ENCODE assay signal across 9 cellular contexts in the genomic region with DNA sequence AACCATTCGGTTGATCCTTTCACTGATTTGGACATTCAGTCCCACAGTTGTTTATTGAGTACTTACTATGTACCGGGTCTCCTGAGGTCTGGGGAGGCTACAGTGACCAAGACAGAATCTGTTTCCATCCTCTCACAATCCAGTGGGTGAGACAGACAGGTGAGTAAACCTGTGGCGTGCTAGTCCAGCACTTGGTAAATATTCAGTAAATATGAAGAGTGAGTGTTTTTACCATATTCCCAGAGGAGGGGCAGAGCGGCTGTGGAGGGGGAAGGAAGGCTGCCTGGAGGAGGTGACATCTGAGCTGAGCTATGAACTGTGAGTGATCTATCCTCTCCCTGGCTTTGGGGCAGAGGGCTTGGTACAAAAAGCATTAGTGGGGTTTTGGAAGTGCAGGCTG. TPM values are rescaled to one million over a fixed set of nuclear protein-coding genes. Genes with fewer than 3 reads are reported as not detected.
A peak's percentile ranks its signal among the peaks of the same experiment; 100 is the strongest.
DNase-seq lines count a peak whose midpoint lies in the region; ATAC-seq, FAIRE-seq and TF ChIP-seq lines count a peak whose summit lies in the region.
"Had no signal": no experiment of that assay in that cellular context is flagged by ENCODE, and none has a peak within 500 bp of the region (broad histone marks: within the 10 kb centered on the region; RNA-seq: fewer than 3 reads in every experiment).

No MANE protein-coding gene starts in this region.

- H3K27ac Mint-ChIP-seq in naive thymus-derived CD4-positive, alpha-beta T cell, result peak overlapping the region; percentile 92 to 99 (median 97)

- H3K27me3 ChIP-seq in HepG2 (ENCODE audit: control insufficient read depth in 1 of 2, insufficient read depth in 2 of 2, low read length in 2 of 2) (no peaks in the 10 kb centered on the region), right lobe of liver (no peaks in the 10 kb centered on the region), body of pancreas (no peaks in the 10 kb centered on the region), uterus (no peaks in the 10 kb centered on the region)
- no peaks in the 10 kb centered on the region for H3K27me3 ChIP-seq in naive thymus-derived CD4-positive, alpha-beta T cell (ENCODE audit: control insufficient read depth in 2 of 2, insufficient read depth in 2 of 2, low read length in 2 of 2)

- H3K9me3 Mint-ChIP-seq in naive thymus-derived CD4-positive, alpha-beta T cell, result peaks cover 0 to 8% (median 0%) of the 10 kb centered on the region in 11 donors

- H3K36me3 ChIP-seq in HepG2 (replicated peaks in 1 of 2; ENCODE audit: control insufficient read depth in 1 of 2, insufficient read depth in 2 of 2, low read length in 2 of 2), result no peaks in the 10 kb centered on the region
- no peaks in the 10 kb centered on the region for H3K36me3 ChIP-seq in right lobe of liver
- H3K36me3 ChIP-seq in body of pancreas (replicated peaks in 1 of 2; ENCODE audit: insufficient read depth in 1 of 2, low read depth in 2 of 2), result no peaks in the 10 kb centered on the region
- H3K36me3 ChIP-seq in naive thymus-derived CD4-positive, alpha-beta T cell (ENCODE audit: control insufficient read depth in 2 of 3, insufficient read depth in 3 of 3, low read length in 3 of 3), result no peaks in the 10 kb centered on the region
- H3K36me3 ChIP-seq in uterus, result no peaks in the 10 kb centered on the region

- DNase-seq in HepG2 (ENCODE audit: low spot score), result no peak
- DNase-seq in right lobe of liver, result no peak
- DNase-seq in body of pancreas, result no peak
- DNase-seq in naive thymus-derived CD4-positive, alpha-beta T cell, result peak in 1 of 9 donors; percentile 15
- DNase-seq in uterus, result peak in 1 of 2 donors; percentile 13
- no peak for DNase-seq in hepatic stellate cell (ENCODE audit: low spot score)
- no peak for DNase-seq in DMS153 treated with DMSO at 0.1 percent for 48 hours (lab: John Stamatoyannopoulos, UW; ENCODE audit: unreplicated experiment)

- 32% methylated on average over 4 of the region's 4 CpGs for WGBS in HepG2 (ENCODE audit: low lambda C conversion rate)
- 53% methylated on average over 4 of the region's 4 CpGs for WGBS in right lobe of liver (ENCODE audit: insufficient coverage, low coverage, low lambda C conversion rate, missing lambda C conversion rate)
- 39 to 40% methylated on average over 4 of the region's 4 CpGs for WGBS in body of pancreas, 2 donors

- no peaks in the 10 kb centered on the region for H4K20me1 ChIP-seq in HepG2 (ENCODE audit: insufficient read depth, low read length)

- TF ChIP-seq RAD21 in HepG2 (CRISPR knock-in tag; IDR thresholded peaks at IDR 0.05), result no peak

- H3K27ac ChIP-seq in HepG2 (ENCODE audit: extremely low read length, insufficient read depth, low read length), result no peak overlapping the region
- H3K27ac ChIP-seq in right lobe of liver, result no peak overlapping the region
- H3K27ac ChIP-seq in body of pancreas, result peak overlapping the region in 3 of 4 donors; percentile 7 to 10 (median 7)
- peak overlapping the region; percentile 71 for H3K27ac ChIP-seq in naive thymus-derived CD4-positive, alpha-beta T cell (ENCODE audit: low read depth, low read length)
- peak overlapping the region; percentile 93 to 98 for H3K27ac ChIP-seq in uterus

- no peaks in the 10 kb centered on the region for H3K79me2 ChIP-seq in HepG2 (ENCODE audit: insufficient read depth, low read length)

- CTCF ChIA-PET in HepG2 (lab: Yijun Ruan, JAX; ENCODE audit: low intra/inter-chr PET ratio, low total read pairs), result interaction anchor here (0.5 to 3.5 kb wide), 11 partner anchors 26 to 1360 kb away, joined by 3 to 57 read pairs (median 7); a partner anchor contains a TSS
- CTCF ChIA-PET in naive thymus-derived CD4-positive, alpha-beta T cell (lab: Charles Lee), result interaction anchor here (0.6 to 9.2 kb wide), 38 partner anchors 9 to 587 kb away, joined by 3 to 88 read pairs (median 6); a partner anchor contains a TSS

- H3K4me2 ChIP-seq in HepG2 (ENCODE audit: low read depth, low read length), result peak overlapping the region; percentile 52

- TF ChIP-seq EP300 in HepG2 (IDR thresholded peaks at IDR 0.05; ENCODE audit: low read depth in 2 of 2, low read length in 2 of 2) (no peak), HepG2 (CRISPR knock-in tag; IDR thresholded peaks at IDR 0.05; ENCODE audit: borderline replicate concordance) (no peak)

- H3K36me3 Mint-ChIP-seq in naive thymus-derived CD4-positive, alpha-beta T cell, result peaks cover 0 to 23% (median 0%) of the 10 kb centered on the region in 5 donors

- in situ Hi-C loops in HepG2 (cut with HindIII; ENCODE audit: extremely low pct_ligation_motif_present, low pct_unique_long_range_greater_than_20kb), result loop anchor here (5.0 kb wide), 2 partner anchors 92 to 172 kb away; a partner anchor contains a TSS

- TF ChIP-seq CTCF in HepG2 (CRISPR knock-in tag; IDR thresholded peaks at IDR 0.05) (no peak), right lobe of liver (IDR thresholded peaks at IDR 0.05) (no peak), body of pancreas (IDR thresholded peaks at IDR 0.05) (no peak), uterus (IDR thresholded peaks at IDR 0.05) (no peak)

- no TSS peak for BruUV-seq in HepG2 (replicated peaks; lab: Mats Ljungman, UMichigan)

- H3K9me3 ChIP-seq in HepG2 (ENCODE audit: low read length) (no peaks in the 10 kb centered on the region), right lobe of liver (no peaks in the 10 kb centered on the region), body of pancreas (no peaks in the 10 kb centered on the region), uterus (no peaks in the 10 kb centered on the region)
- H3K9me3 ChIP-seq in naive thymus-derived CD4-positive, alpha-beta T cell (ENCODE audit: control insufficient read depth in 2 of 3, low read length in 3 of 3), result no peaks in the 10 kb centered on the region
- H3K9me3 ChIP-seq: Caco-2 had no signal

- POLR2A ChIA-PET in HepG2 (lab: Yijun Ruan, JAX), result interaction anchor here (1.0 to 11.0 kb wide), 17 partner anchors 9 to 181 kb away, joined by 3 to 116 read pairs (median 4); a partner anchor contains a TSS
- POLR2A ChIA-PET in naive thymus-derived CD4-positive, alpha-beta T cell (lab: Charles Lee), result interaction anchor here (0.6 to 45.4 kb wide), 23 partner anchors 10 to 226 kb away, joined by 3 to 1524 read pairs (median 5); a partner anchor contains a TSS

- peaks cover 52% of the 10 kb centered on the region for H3K4me1 ChIP-seq in HepG2 (ENCODE audit: insufficient read depth, low read length)
- H3K4me1 ChIP-seq in right lobe of liver, result peaks cover 0 to 26% (median 10%) of the 10 kb centered on the region in 4 donors
- H3K4me1 ChIP-seq in body of pancreas, result peaks cover 28% of the 10 kb centered on the region
- peaks cover 67 to 74% of the 10 kb centered on the region in 2 donors for H3K4me1 ChIP-seq in naive thymus-derived CD4-positive, alpha-beta T cell (ENCODE audit: control insufficient read depth in 2 of 2, insufficient read depth in 2 of 2, low read length in 2 of 2)
- H3K4me1 ChIP-seq in uterus, result peaks cover 0 to 20% of the 10 kb centered on the region in 2 donors

- peaks cover 57 to 99% (median 87%) of the 10 kb centered on the region in 7 donors for H3K4me1 Mint-ChIP-seq in naive thymus-derived CD4-positive, alpha-beta T cell

- intact Hi-C loops in HepG2 (cut with micrococcal nuclease; ENCODE audit: unreplicated experiment), result loop anchor here (1.0 to 5.0 kb wide), 5 partner anchors 26 to 175 kb away; no protein-coding TSS in a partner anchor
- intact Hi-C loops in right lobe of liver (cut with DNase I), result loop anchor here (10.0 kb wide), 2 partner anchors 69 to 89 kb away; a partner anchor contains a TSS
- intact Hi-C loops in body of pancreas (cut with DNase I), result loop anchor here (10.0 kb wide), 1 partner anchor 89 kb away; a partner anchor contains a TSS
- intact Hi-C loops in naive thymus-derived CD4-positive, alpha-beta T cell (cut with micrococcal nuclease), result loop anchor here (1.0 to 2.0 kb wide), 16 partner anchors 7 to 315 kb away; a partner anchor contains a TSS
- intact Hi-C loops in uterus (cut with DNase I; ENCODE audit: low total_unique reads), result loop anchor here (5.0 to 10.0 kb wide), 3 partner anchors 59 to 179 kb away; a partner anchor contains a TSS

- H2AFZ ChIP-seq in HepG2 (ENCODE audit: low read length), result no peak overlapping the region

- peak overlapping the region; percentile 12 to 90 (median 72) for H3K4me3 Mint-ChIP-seq in naive thymus-derived CD4-positive, alpha-beta T cell

- no peak for TF ChIP-seq POLR2A in HepG2 (IDR thresholded peaks at IDR 0.05; ENCODE audit: insufficient read depth in 1 of 2, low read depth in 2 of 2, low read length in 2 of 2)
- no peak for TF ChIP-seq POLR2A in right lobe of liver (IDR thresholded peaks at IDR 0.05)
- no peak for TF ChIP-seq POLR2A in body of pancreas (IDR thresholded peaks at IDR 0.05)
- TF ChIP-seq POLR2A in uterus (IDR thresholded peaks at IDR 0.05), result no peak

- no peak overlapping the region for H3K9ac ChIP-seq in HepG2 (ENCODE audit: insufficient read depth, low read depth, low read length)

- H3K27me3 Mint-ChIP-seq in naive thymus-derived CD4-positive, alpha-beta T cell, result peaks cover 0 to 3% (median 0%) of the 10 kb centered on the region in 5 donors

- ATAC-seq in HepG2 (peak; percentile 12), right lobe of liver (no peak), body of pancreas (no peak), GM18498 (IDR thresholded peaks at IDR 0.05; ENCODE audit: unreplicated experiment) (no peak)
- ATAC-seq in naive thymus-derived CD4-positive, alpha-beta T cell, result no peak

- no peak overlapping the region for H3K4me3 ChIP-seq in HepG2 (replicated peaks in 1 of 3; ENCODE audit: insufficient read depth in 1 of 3, low read depth in 2 of 3, low read length in 3 of 3)
- H3K4me3 ChIP-seq in right lobe of liver, result no peak overlapping the region
- no peak overlapping the region for H3K4me3 ChIP-seq in body of pancreas
- H3K4me3 ChIP-seq in naive thymus-derived CD4-positive, alpha-beta T cell (ENCODE audit: low read length), result peak overlapping the region; percentile 19
- no peak overlapping the region for H3K4me3 ChIP-seq in uterus

- no peak for FAIRE-seq in HepG2 (lab: Jason Lieb, UNC)

RNA-seq across cellular contexts. Expression of a gene that starts 31.4 kb away (rescaled TPM):
- total RNA-seq in HepG2 (2016; rRNA removed; fragmentation: Illumina TruSeq; extraction: Trizol), result 0.04 TPM in 1 of 2 replicates, not detected in the other
- total RNA-seq in HepG2 (2016; cell fraction: cytosol; rRNA removed; fragmentation: Illumina TruSeq; extraction: Trizol; ENCODE audit: low read depth), result not detected in 2 replicates
- 0.09 TPM in 1 of 2 replicates, not detected in the other for total RNA-seq in HepG2 (2016; cell fraction: insoluble cytoplasmic fraction; rRNA removed; fragmentation: Illumina TruSeq; extraction: Trizol)
- total RNA-seq in HepG2 (2016; cell fraction: membrane; rRNA removed; fragmentation: Illumina TruSeq; extraction: Trizol), result not detected in 2 replicates
- total RNA-seq in HepG2 (2016; cell fraction: nucleus; rRNA removed; fragmentation: Illumina TruSeq; extraction: Trizol), result not detected in 2 replicates
- 0.53 and 0.55 TPM in 2 replicates for polyA plus RNA-seq in HepG2 (2011; rRNA removed)
- 0.59 and 0.70 TPM in 2 replicates for polyA plus RNA-seq in HepG2 (2011; cell fraction: cytosol; rRNA removed)
- polyA plus RNA-seq in HepG2 (2011; cell fraction: nucleus; rRNA removed), result 0.31 and 1.1 TPM in 2 replicates
- 1.1 and 1.5 TPM in 2 replicates for polyA plus RNA-seq in HepG2 (2012)
- not detected in 2 replicates for polyA plus RNA-seq in HepG2 (2016; cell fraction: cytosol; fragmentation: Illumina TruSeq; extraction: Trizol; ENCODE audit: low read depth)
- not detected in 2 replicates for polyA plus RNA-seq in HepG2 (2016; cell fraction: insoluble cytoplasmic fraction; fragmentation: Illumina TruSeq; extraction: Trizol; ENCODE audit: low read depth)
- not detected in 2 replicates for polyA plus RNA-seq in HepG2 (2016; cell fraction: membrane; fragmentation: Illumina TruSeq; extraction: Trizol; ENCODE audit: low read depth)
- not detected in 2 replicates for polyA plus RNA-seq in HepG2 (2016; cell fraction: nucleus; fragmentation: Illumina TruSeq; extraction: Trizol; ENCODE audit: insufficient read depth, low read depth)
- polyA minus RNA-seq in HepG2 (2011; rRNA and poly(A)+ RNA removed; ENCODE audit: low replicate concordance), result 1.4 and 3.5 TPM in 2 replicates
- 0.40 TPM in 1 of 2 replicates, not detected in the other for polyA minus RNA-seq in HepG2 (2011; cell fraction: cytosol; rRNA and poly(A)+ RNA removed)
- 0.37 TPM in 1 of 2 replicates, not detected in the other for polyA minus RNA-seq in HepG2 (2011; cell fraction: nucleus; rRNA and poly(A)+ RNA removed)
- total RNA-seq in right lobe of liver, result under 1 TPM in 4 of 6 experiments, not detected in 2; 0.12 to 0.58 (median 0.28) TPM
- under 1 TPM in 1 of 2 donors, not detected in 1; 0.26 TPM for total RNA-seq in body of pancreas
- 100 to 1,000 TPM; 153 to 675 (median 262) TPM for total RNA-seq in naive thymus-derived CD4-positive, alpha-beta T cell
- 1,000 to 10,000 TPM; 1,350 to 2,301 TPM for polyA plus RNA-seq in naive thymus-derived CD4-positive, alpha-beta T cell
- total RNA-seq in uterus, result under 1 TPM in 1 of 4 donors, not detected in 3; 0.14 TPM
- total RNA-seq: Caco-2 had no signal

RNA-seq across cellular contexts. Expression of a gene that starts 32.5 kb away (rescaled TPM):
- 0.58 TPM in 2 replicates for total RNA-seq in HepG2 (2016; rRNA removed; fragmentation: Illumina TruSeq; extraction: Trizol)
- 0.18 and 0.20 TPM in 2 replicates for total RNA-seq in HepG2 (2016; cell fraction: cytosol; rRNA removed; fragmentation: Illumina TruSeq; extraction: Trizol; ENCODE audit: low read depth)
- total RNA-seq in HepG2 (2016; cell fraction: insoluble cytoplasmic fraction; rRNA removed; fragmentation: Illumina TruSeq; extraction: Trizol), result 0.32 and 0.51 TPM in 2 replicates
- 0.31 and 0.38 TPM in 2 replicates for total RNA-seq in HepG2 (2016; cell fraction: membrane; rRNA removed; fragmentation: Illumina TruSeq; extraction: Trizol)
- total RNA-seq in HepG2 (2016; cell fraction: nucleus; rRNA removed; fragmentation: Illumina TruSeq; extraction: Trizol), result 0.37 and 1.3 TPM in 2 replicates
- polyA plus RNA-seq in HepG2 (2011; rRNA removed), result 1.7 and 2.1 TPM in 2 replicates
- polyA plus RNA-seq in HepG2 (2011; cell fraction: cytosol; rRNA removed), result 0.69 and 1.3 TPM in 2 replicates
- polyA plus RNA-seq in HepG2 (2011; cell fraction: nucleus; rRNA removed), result 7.1 and 10.8 TPM in 2 replicates
- 0.37 and 0.42 TPM in 2 replicates for polyA plus RNA-seq in HepG2 (2012)
- polyA plus RNA-seq in HepG2 (2016; cell fraction: cytosol; fragmentation: Illumina TruSeq; extraction: Trizol; ENCODE audit: low read depth), result 0.20 and 0.22 TPM in 2 replicates
- 1.3 and 2.3 TPM in 2 replicates for polyA plus RNA-seq in HepG2 (2016; cell fraction: insoluble cytoplasmic fraction; fragmentation: Illumina TruSeq; extraction: Trizol; ENCODE audit: low read depth)
- 0.34 and 0.72 TPM in 2 replicates for polyA plus RNA-seq in HepG2 (2016; cell fraction: membrane; fragmentation: Illumina TruSeq; extraction: Trizol; ENCODE audit: low read depth)
- 4.4 and 6.8 TPM in 2 replicates for polyA plus RNA-seq in HepG2 (2016; cell fraction: nucleus; fragmentation: Illumina TruSeq; extraction: Trizol; ENCODE audit: insufficient read depth, low read depth)
- polyA minus RNA-seq in HepG2 (2011; rRNA and poly(A)+ RNA removed; ENCODE audit: low replicate concordance), result 7.4 and 24.1 TPM in 2 replicates
- 2.6 and 3.7 TPM in 2 replicates for polyA minus RNA-seq in HepG2 (2011; cell fraction: cytosol; rRNA and poly(A)+ RNA removed)
- polyA minus RNA-seq in HepG2 (2011; cell fraction: nucleus; rRNA and poly(A)+ RNA removed), result 4.0 and 6.1 TPM in 2 replicates
- total RNA-seq in right lobe of liver, result not detected
- not detected for total RNA-seq in body of pancreas
- 10 to 100 TPM in 1 of 5 experiments, 1 to 10 TPM in 2, not detected in 2; 1.2 to 10.3 (median 1.3) TPM for total RNA-seq in naive thymus-derived CD4-positive, alpha-beta T cell
- not detected for polyA plus RNA-seq in naive thymus-derived CD4-positive, alpha-beta T cell
- total RNA-seq in uterus, result 1 to 10 TPM in 1 of 4 donors, under 1 TPM in 2, not detected in 1; 0.09 to 2.6 (median 0.28) TPM
- total RNA-seq: Caco-2 had no signal

Comparison
In these comparisons a context has a peak if more than half of its experiments do, and no peak if none do; other contexts are left out.
1. H3K27ac ChIP-seq: peak in body of pancreas (3 of 4), naive thymus-derived CD4-positive, alpha-beta T cell (single experiment) and uterus (2 of 2); none in HepG2 (single experiment) and right lobe of liver (0 of 3).
2. RNA of a gene that starts 31.4 kb away (total RNA-seq): 153 to 675 TPM in naive thymus-derived CD4-positive, alpha-beta T cell; 0.12 to 0.58 TPM in right lobe of liver, 0.26 TPM in body of pancreas, 0.14 TPM in uterus and 0.04 to 0.09 TPM in HepG2; every median in the first group is over 10 times any median in the second.